In the genomic region with DNA sequence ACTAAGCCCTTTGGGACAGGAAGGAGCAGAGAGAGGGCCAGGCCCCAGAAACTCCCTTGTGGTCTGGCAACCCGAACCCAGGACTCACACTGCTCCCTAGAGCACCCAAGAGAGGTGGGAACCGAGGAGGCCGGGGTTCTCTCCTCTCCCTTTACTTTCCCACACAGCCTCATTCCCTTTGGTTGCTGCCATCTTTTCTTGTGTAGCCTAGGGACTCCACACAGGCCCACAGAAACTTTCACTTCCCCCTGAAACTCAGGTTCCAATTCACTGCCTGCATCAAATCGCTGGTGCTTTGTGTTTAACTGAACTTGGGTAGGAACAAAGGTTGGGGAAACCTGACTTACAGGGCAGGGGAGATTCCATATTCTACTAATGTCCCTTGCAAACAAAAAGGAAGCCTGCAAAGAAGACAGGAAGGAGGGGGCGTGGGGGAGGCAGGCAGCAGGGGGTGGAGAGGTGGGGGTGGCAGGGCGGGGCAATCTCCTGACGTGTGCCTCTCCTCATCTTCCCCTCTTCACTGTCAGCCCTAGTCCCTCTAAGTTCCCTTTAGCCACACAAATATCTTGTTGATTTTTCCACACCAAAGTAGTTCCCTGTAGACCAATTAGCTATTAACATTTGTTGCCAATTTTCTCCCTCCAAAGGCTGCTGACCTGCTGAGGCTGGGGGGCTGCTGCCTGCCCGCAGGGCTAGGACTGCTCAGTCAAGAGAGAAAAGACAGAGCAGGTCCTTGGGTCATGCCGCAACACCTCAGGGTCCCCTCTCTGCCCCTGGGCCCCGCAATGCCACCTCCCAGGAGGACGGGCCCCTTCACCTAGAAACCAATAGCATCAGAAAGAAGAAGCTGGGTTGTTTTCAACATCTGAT, we compare ENCODE assay signal across 8 cellular contexts. TPM values are rescaled to one million over a fixed set of nuclear protein-coding genes. Genes with fewer than 3 reads are reported as not detected.
DNase-seq lines count a peak whose midpoint lies in the region; ATAC-seq, FAIRE-seq and TF ChIP-seq lines count a peak whose summit lies in the region.

No MANE protein-coding gene starts in this region.

- H3K4me3 Mint-ChIP-seq in activated naive CD8-positive, alpha-beta T cell = peak overlapping the region; percentile 73

- H3K9me3 ChIP-seq in right lobe of liver (no peaks in the 10 kb centered on the region), thymus (ENCODE audit: control insufficient read depth) (no peaks in the 10 kb centered on the region)

- intact Hi-C loops in right lobe of liver (cut with DNase I) = no loop called here

- TF ChIP-seq CTCF in right lobe of liver (IDR thresholded peaks at IDR 0.05) = no peak

- WGBS in right lobe of liver (ENCODE audit: insufficient coverage, low coverage, low lambda C conversion rate, missing lambda C conversion rate) = 37% methylated on average over 7 of the region's 11 CpGs
- 39% methylated on average over 11 of the region's 11 CpGs for WGBS in thymus

- peak overlapping the region; percentile 92 for H3K27ac Mint-ChIP-seq in activated naive CD8-positive, alpha-beta T cell

- H3K27ac ChIP-seq in right lobe of liver (peak overlapping the region; percentile 53 to 76 (median 54)), thymus (ENCODE audit: low read depth) (peak overlapping the region; percentile 92)

- H3K27me3 ChIP-seq in right lobe of liver (no peaks in the 10 kb centered on the region), thymus (ENCODE audit: control insufficient read depth, insufficient read depth) (no peaks in the 10 kb centered on the region)

- H3K36me3 Mint-ChIP-seq in activated naive CD8-positive, alpha-beta T cell = peaks cover 5% of the 10 kb centered on the region

- ATAC-seq in GM19023 (IDR thresholded peaks at IDR 0.05; ENCODE audit: unreplicated experiment) = peak; percentile 38
- ATAC-seq in HG02981 (IDR thresholded peaks at IDR 0.05; ENCODE audit: unreplicated experiment) = peak; percentile 43
- peak in 2 of 4 donors; percentile 1 to 2 for ATAC-seq in right lobe of liver

- peaks cover 2 to 52% (median 20%) of the 10 kb centered on the region in 4 donors for H3K4me1 ChIP-seq in right lobe of liver
- peaks cover 41% of the 10 kb centered on the region for H3K4me1 ChIP-seq in thymus (ENCODE audit: control insufficient read depth, insufficient read depth, low read length)

- FAIRE-seq in RCC 7860 (lab: Jason Lieb, UNC) = no peak

- DNase-seq in RCC 7860 (ENCODE audit: low spot score) (peak; percentile 39), right lobe of liver (no peak), NCI-H2029 treated with DMSO at 0.1 percent for 48 hours (lab: John Stamatoyannopoulos, UW) (no peak), NCI-H526 (lab: John Stamatoyannopoulos, UW) (no peak)

- TF ChIP-seq POLR2A in right lobe of liver (IDR thresholded peaks at IDR 0.05) = no peak

- H3K27me3 Mint-ChIP-seq in activated naive CD8-positive, alpha-beta T cell = no peaks in the 10 kb centered on the region

- H3K36me3 ChIP-seq in right lobe of liver (peaks cover 0 to 2% (median 0%) of the 10 kb centered on the region in 4 donors), thymus (ENCODE audit: control insufficient read depth, insufficient read depth) (peaks cover 11% of the 10 kb centered on the region)

- no peaks in the 10 kb centered on the region for H3K9me3 Mint-ChIP-seq in activated naive CD8-positive, alpha-beta T cell (ENCODE audit: low read depth)

- no peak overlapping the region for H3K4me3 ChIP-seq in right lobe of liver
- no peak overlapping the region for H3K4me3 ChIP-seq in thymus (ENCODE audit: low read length)

- H3K4me1 Mint-ChIP-seq in activated naive CD8-positive, alpha-beta T cell (ENCODE audit: low read depth) = peaks cover 69% of the 10 kb centered on the region

RNA-seq across cellular contexts. Expression of gene ST3GAL2, which starts 8.0 kb away (rescaled TPM):
- total RNA-seq in right lobe of liver = 10 to 100 TPM; 10.4 to 16.7 (median 14.5) TPM
- 11.8 TPM for polyA plus RNA-seq in thymus

RNA-seq across cellular contexts. Expression of gene FCSK, which starts 23.5 kb away (rescaled TPM):
- total RNA-seq in right lobe of liver = 10 to 100 TPM; 10.9 to 16.7 (median 13.4) TPM
- 15.7 TPM for polyA plus RNA-seq in thymus
